In the genomic region with DNA sequence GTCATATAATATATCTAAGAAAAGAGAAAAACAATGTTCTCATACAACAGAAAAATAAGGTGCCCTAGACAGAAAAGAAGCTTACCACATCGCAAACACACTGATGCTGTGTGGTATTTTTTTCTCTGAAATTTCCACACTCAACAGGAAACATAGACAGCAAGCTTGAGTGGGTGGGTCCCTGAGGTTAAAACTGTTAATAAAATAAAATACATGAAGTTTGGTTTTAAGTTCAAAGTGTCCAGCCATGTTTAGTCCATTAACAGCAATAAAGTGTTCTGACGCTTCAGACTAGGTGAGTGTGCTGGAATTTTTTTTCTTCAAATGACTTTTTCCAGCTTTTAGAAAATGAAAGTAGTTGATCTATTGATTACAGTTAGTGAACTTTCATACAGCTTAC, we compare ENCODE assay signal across 15 cellular contexts.
DNase-seq lines count a peak whose midpoint lies in the region; ATAC-seq, FAIRE-seq and TF ChIP-seq lines count a peak whose summit lies in the region.
"Had no signal": no experiment of that assay in that cellular context is flagged by ENCODE, and none has a peak within 500 bp of the region (broad histone marks: within the 10 kb centered on the region; RNA-seq: fewer than 3 reads in every experiment).

No MANE protein-coding gene starts in this region.

- peaks cover 56% of the 10 kb centered on the region for H3K36me3 Mint-ChIP-seq in CD4-positive, alpha-beta T cell (ENCODE audit: low read depth)
- peaks cover 25% of the 10 kb centered on the region for H3K36me3 Mint-ChIP-seq in activated T-cell treated with anti-CD3 and anti-CD28 coated beads, Interleukin-2, amount 50 U/mL, for 24 hours (ENCODE audit: low read depth)

- H3K4me1 Mint-ChIP-seq in CD4-positive, alpha-beta T cell (ENCODE audit: low read depth): peaks cover 78% of the 10 kb centered on the region
- H3K4me1 Mint-ChIP-seq in activated T-cell treated with anti-CD3 and anti-CD28 coated beads, Interleukin-2, amount 50 U/mL, for 24 hours (ENCODE audit: low read depth): peaks cover 71% of the 10 kb centered on the region

- no peaks in the 10 kb centered on the region for H3K36me3 ChIP-seq in liver (ENCODE audit: control insufficient read depth in 4 of 4, insufficient read depth in 3 of 4, low read depth in 1 of 4, low read length in 3 of 4)
- H3K36me3 ChIP-seq: SJCRH30, WERI-Rb-1 had no signal

- POLR2A ChIA-PET in CD4-positive, alpha-beta T cell (lab: Charles Lee): interaction anchor here (0.6 to 2.3 kb wide), 12 partner anchors 13 to 1720 kb away, joined by 3 to 8 read pairs (median 4); partner anchors contain the start of genes EPB41L5, PTPN4, TMEM177 and TMEM185B

- peak overlapping the region; percentile 78 for H3K4me3 Mint-ChIP-seq in CD4-positive, alpha-beta T cell
- peak overlapping the region; percentile 66 for H3K4me3 Mint-ChIP-seq in activated T-cell treated with anti-CD3 and anti-CD28 coated beads, Interleukin-2, amount 50 U/mL, for 24 hours

- H3K9ac ChIP-seq in liver (ENCODE audit: low read depth in 1 of 2, low read length in 2 of 2): peak overlapping the region; percentile 54 to 73

- peak; percentile 90 for ATAC-seq in CD4-positive, alpha-beta T cell (ENCODE audit: poor library complexity)
- ATAC-seq in HG03280 (IDR thresholded peaks at IDR 0.05; ENCODE audit: unreplicated experiment): no peak

- peak overlapping the region; percentile 94 for H3K27ac Mint-ChIP-seq in CD4-positive, alpha-beta T cell
- H3K27ac Mint-ChIP-seq in activated T-cell treated with anti-CD3 and anti-CD28 coated beads, Interleukin-2, amount 50 U/mL, for 24 hours: peak overlapping the region; percentile 87

- peak; percentile 47 for FAIRE-seq in GM19239 (lab: Jason Lieb, UNC)

- intact Hi-C loops in CD4-positive, alpha-beta T cell (cut with DNase I, micrococcal nuclease): loop anchor here (2.0 to 5.0 kb wide), 2 partner anchors 172 to 177 kb away; partner anchors contain the start of gene PTPN4 (in 1 of the 2)

- H3K9me3 Mint-ChIP-seq in CD4-positive, alpha-beta T cell: no peaks in the 10 kb centered on the region
- no peaks in the 10 kb centered on the region for H3K9me3 Mint-ChIP-seq in activated T-cell treated with anti-CD3 and anti-CD28 coated beads, Interleukin-2, amount 50 U/mL, for 24 hours

- WGBS in liver: 51% methylated on average over 2 of the region's 2 CpGs

- DNase-seq in CD4-positive, alpha-beta T cell: peak in 2 of 10 experiments; percentile 4 to 13
- DNase-seq in GM19239 (ENCODE audit: insufficient read length, low spot score) (no peak), SIG-M5 (lab: John Stamatoyannopoulos, UW) (no peak), DMS153 (lab: John Stamatoyannopoulos, UW) (no peak)
- DNase-seq in activated T-cell treated with anti-CD3 and anti-CD28 coated beads, Interleukin-2, amount 50 U/mL, for 24 hours: no peak
- DNase-seq: amygdala; esophagus squamous epithelium; MM.1S; SJCRH30; stimulated activated CD4-positive, alpha-beta T cell treated with anti-CD3 and anti-CD28 coated beads, Interleukin-2, amount 100 ng/mL, for 48 hours; stimulated activated naive CD4-positive, alpha-beta T cell treated with Interleukin-2 at 50 U/mL for 16 hours; WERI-Rb-1 had no signal

- H3K4me1 ChIP-seq in liver (ENCODE audit: control insufficient read depth in 4 of 4, insufficient read depth in 4 of 4, low read length in 3 of 4): peaks cover 0 to 3% (median 0%) of the 10 kb centered on the region in 4 donors
- H3K4me1 ChIP-seq: esophagus squamous epithelium, SJCRH30 had no signal

- TF ChIP-seq RAD21 in liver (IDR thresholded peaks at IDR 0.05): peak in 1 of 2 donors; percentile 6

- no peaks in the 10 kb centered on the region for H3K9me3 ChIP-seq in CD4-positive, alpha-beta T cell (ENCODE audit: control insufficient read depth, low read length)
- H3K9me3 ChIP-seq in liver (ENCODE audit: control insufficient read depth in 4 of 4, low read length in 3 of 4): no peaks in the 10 kb centered on the region
- H3K9me3 ChIP-seq: esophagus squamous epithelium, SJCRH30 had no signal

- peak overlapping the region; percentile 50 for H3K27ac ChIP-seq in CD4-positive, alpha-beta T cell (ENCODE audit: low read depth, low read length)
- H3K27ac ChIP-seq in liver (ENCODE audit: low read depth in 1 of 2, low read length in 2 of 2): peak overlapping the region; percentile 28 to 35
- H3K27ac ChIP-seq: coronary artery, esophagus squamous epithelium, SJCRH30, WERI-Rb-1 had no signal

- no peaks in the 10 kb centered on the region for H3K27me3 Mint-ChIP-seq in CD4-positive, alpha-beta T cell
- H3K27me3 Mint-ChIP-seq in activated T-cell treated with anti-CD3 and anti-CD28 coated beads, Interleukin-2, amount 50 U/mL, for 24 hours: no peaks in the 10 kb centered on the region

- H3K4me3 ChIP-seq in liver (ENCODE audit: low read depth in 1 of 3, low read length in 3 of 3): peak overlapping the region; percentile 36 to 60 (median 57)
- H3K4me3 ChIP-seq: coronary artery, SJCRH30 had no signal

- CTCF ChIA-PET in CD4-positive, alpha-beta T cell (lab: Charles Lee): interaction anchor here (0.6 to 1.2 kb wide), 3 partner anchors 40 to 1926 kb away, joined by 3 read pairs; no protein-coding TSS in a partner anchor

- TF ChIP-seq CTCF in CD4-positive, alpha-beta T cell (IDR thresholded peaks at IDR 0.05): no peak
- TF ChIP-seq CTCF in liver (IDR thresholded peaks at IDR 0.05; ENCODE audit: low read depth, low read length, missing input control): no peak

- no peaks in the 10 kb centered on the region for H3K27me3 ChIP-seq in CD4-positive, alpha-beta T cell (ENCODE audit: control insufficient read depth, insufficient read depth, low read length)
- no peaks in the 10 kb centered on the region for H3K27me3 ChIP-seq in liver (ENCODE audit: control insufficient read depth in 4 of 4, insufficient read depth in 4 of 4, low read length in 3 of 4)
- H3K27me3 ChIP-seq: esophagus squamous epithelium, SJCRH30 had no signal

TF ChIP-seq in liver, 16 proteins besides CTCF, POLR2A, EP300 and RAD21:
- TF ChIP-seq RXRA (IDR thresholded peaks at IDR 0.05): no peak
- TF ChIP-seq HNF4A (conservative IDR thresholded peaks at IDR 0.05): peak in 1 of 2 donors; percentile 11
- TF ChIP-seq ATF3 (IDR thresholded peaks at IDR 0.05): peak; percentile 16
- TF ChIP-seq SP1 (IDR thresholded peaks at IDR 0.05): no peak
- TF ChIP-seq YY1 (IDR thresholded peaks at IDR 0.05): peak; percentile 24
